In genomic region chr1:109493227-109493626, GRCh38 we compare ENCODE assay signal across 8 cellular contexts. TPM values are rescaled to one million over a fixed set of nuclear protein-coding genes. Genes with fewer than 3 reads are reported as not detected.
A peak's percentile ranks its signal among the peaks of the same experiment; 100 is the strongest.
DNase-seq lines count a peak whose midpoint lies in the region; ATAC-seq, FAIRE-seq and TF ChIP-seq lines count a peak whose summit lies in the region.

No MANE protein-coding gene starts in this region.

- H3K4me1 ChIP-seq in HUES6 (ENCODE audit: control insufficient read depth, insufficient read depth, low read length) (peaks cover 14% of the 10 kb centered on the region), K562 (replicated peaks in 1 of 2; ENCODE audit: control insufficient read depth in 2 of 2, insufficient read depth in 2 of 2, low read length in 2 of 2) (peaks cover 13 to 30% of the 10 kb centered on the region in 2 experiments; a peak in 4 of 5 replicates)

- peak overlapping the region; percentile 52 for H3K9ac ChIP-seq in HUES6 (ENCODE audit: low read length)
- H3K9ac ChIP-seq in K562 (ENCODE audit: insufficient read depth in 1 of 2, low read depth in 2 of 2, low read length in 2 of 2) = peak overlapping the region; percentile 58 to 94; a peak in 3 of 4 replicates

- H2AFZ ChIP-seq in K562 (ENCODE audit: low read depth, low read length) = peak overlapping the region; percentile 99

- peak overlapping the region; percentile 91 for H3K4me2 ChIP-seq in K562 (ENCODE audit: insufficient read depth, low read length)

- H3K27ac ChIP-seq in AG04450 (ENCODE audit: low read depth, low read length) = peak overlapping the region; percentile 11
- no peak overlapping the region for H3K27ac ChIP-seq in HUES6 (ENCODE audit: low read depth, low read length)
- no peak overlapping the region; the same call in 2 of the 3 replicates for H3K27ac ChIP-seq in K562 (ENCODE audit: extremely low read depth, low read depth, low read length)

- POLR2A ChIA-PET in AG04450 (lab: Yijun Ruan, JAX) (interaction anchor here (0.5 to 0.7 kb wide), 2 partner anchors 43 to 46 kb away, joined by 3 to 4 read pairs; no protein-coding TSS in a partner anchor), K562 (lab: Yijun Ruan, JAX) (interaction anchor here (0.7 to 2.9 kb wide), 8 partner anchors 9 to 393 kb away, joined by 3 to 24 read pairs (median 4); partner anchors contain the start of genes AMIGO1 and ATXN7L2)

- intact Hi-C loops in K562 (cut with micrococcal nuclease) = loop anchor here (5.0 kb wide), 1 partner anchor 216 kb away; no protein-coding TSS in a partner anchor

- CTCF ChIA-PET in AG04450 (lab: Charles Lee) (interaction anchor here (0.6 to 37.0 kb wide), 19 partner anchors 9 to 280 kb away, joined by 3 to 1351 read pairs (median 5); partner anchors contain the start of genes AMIGO1, ATXN7L2 and GPR61), K562 (lab: Yijun Ruan, JAX; ENCODE audit: low intra/inter-chr PET ratio) (interaction anchor here (0.5 to 6.9 kb wide), 4 partner anchors 34 to 289 kb away, joined by 3 to 131 read pairs (median 4); no protein-coding TSS in a partner anchor)

- no peaks in the 10 kb centered on the region; the same call in 1 of the 2 replicates for H4K20me1 ChIP-seq in K562 (replicated peaks; ENCODE audit: control insufficient read depth, insufficient read depth, low read length)

- H3K27me3 ChIP-seq in AG04450 (ENCODE audit: control insufficient read depth, insufficient read depth, low read length) (no peaks in the 10 kb centered on the region), HUES6 (ENCODE audit: control insufficient read depth, insufficient read depth, low read length) (no peaks in the 10 kb centered on the region), K562 (ENCODE audit: control insufficient read depth in 2 of 2, insufficient read depth in 2 of 2, low read length in 2 of 2) (no peaks in the 10 kb centered on the region)

- FAIRE-seq in K562 (lab: Jason Lieb, UNC) = no peak

- peak overlapping the region in 1 of 3 experiments; percentile 60 for H3K27ac Mint-ChIP-seq in nephron

- DNase-seq in AG04450 (ENCODE audit: low read depth, low spot score) (no peak), K562 (ENCODE audit: extremely low read depth in 1 of 4, low spot score in 3 of 4) (no peak), SIG-M5 (lab: John Stamatoyannopoulos, UW) (no peak), midbrain (lab: John Stamatoyannopoulos, UW) (no peak)
- DNase-seq in stimulated activated CD4-positive, alpha-beta T cell treated with anti-CD3 and anti-CD28 coated beads, Interleukin-15, amount 100 ng/mL, for 24 hours = no peak

- no peak for TF ChIP-seq POLR2A in K562 (conservative IDR thresholded peaks at IDR 0.05)

- peaks cover 5% of the 10 kb centered on the region; the same call in 1 of the 3 replicates for H3K79me2 ChIP-seq in K562 (ENCODE audit: control insufficient read depth, insufficient read depth, low read length)

- H3K4me3 ChIP-seq in AG04450 (ENCODE audit: low read depth, low read length) (no peak overlapping the region), HUES6 (ENCODE audit: low read depth, low read length) (peak overlapping the region; percentile 100; the same call in 1 of the 2 replicates), K562 (peak overlapping the region; percentile 91; the same call in 1 of the 2 replicates)

- no TSS peak for BruUV-seq in K562 (replicated peaks; lab: Mats Ljungman, UMichigan)

- H3K9me3 ChIP-seq in AG04450 (ENCODE audit: control insufficient read depth, insufficient read depth, low read length) = no peaks in the 10 kb centered on the region; the same call in 1 of the 2 replicates
- no peaks in the 10 kb centered on the region for H3K9me3 ChIP-seq in HUES6 (ENCODE audit: control insufficient read depth, insufficient read depth, low read depth, low read length)
- H3K9me3 ChIP-seq in K562 (replicated peaks; ENCODE audit: control insufficient read depth, insufficient read depth, low read depth, low read length) = no peaks in the 10 kb centered on the region

- no peak for TF ChIP-seq RAD21 in K562 (CRISPR knock-in tag; conservative IDR thresholded peaks at IDR 0.05 in 1 of 2, IDR thresholded peaks at IDR 0.05 in 1 of 2)

- H3K4me1 Mint-ChIP-seq in nephron = peaks cover 46% of the 10 kb centered on the region

- H3K27me3 Mint-ChIP-seq in nephron (ENCODE audit: low read depth) = no peaks in the 10 kb centered on the region

- ATAC-seq in K562 (no peak), GM18520 (IDR thresholded peaks at IDR 0.05; ENCODE audit: unreplicated experiment) (no peak)

- H3K9me1 ChIP-seq in K562 (ENCODE audit: control insufficient read depth, insufficient read depth, low read length) = no peaks in the 10 kb centered on the region

- H3K36me3 Mint-ChIP-seq in nephron (ENCODE audit: low read depth) = peaks cover 25% of the 10 kb centered on the region

- 48% methylated on average over 4 of the region's 4 CpGs for WGBS in K562 (ENCODE audit: insufficient coverage, low coverage, missing lambda C conversion rate)

- TF ChIP-seq CTCF in AG04450 (IDR thresholded peaks at IDR 0.05; ENCODE audit: low read depth, low read length) (no peak), K562 (IDR thresholded peaks at IDR 0.05 in 2 of 3, conservative IDR thresholded peaks at IDR 0.05 in 1 of 3; ENCODE audit: insufficient read depth in 2 of 3, low read depth in 1 of 3, low read length in 3 of 3) (no peak), nephron (IDR thresholded peaks at IDR 0.05; ENCODE audit: unreplicated experiment in 3 of 3) (no peak)

- H3K4me3 Mint-ChIP-seq in nephron = peak overlapping the region; percentile 92 to 94 (median 92)

- in situ Hi-C loops in K562 (cut with MboI) = no loop called here

- no peaks in the 10 kb centered on the region for H3K9me3 Mint-ChIP-seq in nephron

- H3K36me3 ChIP-seq in HUES6 (ENCODE audit: control insufficient read depth, insufficient read depth, low read length) = peaks cover 27% of the 10 kb centered on the region
- H3K36me3 ChIP-seq in K562 (ENCODE audit: control insufficient read depth, insufficient read depth, low read length) = peaks cover 50% of the 10 kb centered on the region; the same call in 2 of the 3 replicates

- TF ChIP-seq EP300 in K562 (IDR thresholded peaks at IDR 0.05; ENCODE audit: low read length) = no peak

RNA-seq across cellular contexts. Expression of gene CYB561D1, which starts 0.7 kb away (rescaled TPM):
- polyA plus RNA-seq in AG04450 (2011; rRNA removed) = 5.0 and 5.4 TPM in 2 replicates
- polyA minus RNA-seq in AG04450 (2011; rRNA and poly(A)+ RNA removed) = 6.5 and 7.6 TPM in 2 replicates
- total RNA-seq in K562 (2011; cell fraction: chromatin; rRNA removed; ENCODE audit: low replicate concordance) = 10.5 and 21.1 TPM in 2 replicates
- 13.8 and 15.2 TPM in 2 replicates for total RNA-seq in K562 (2011; cell fraction: nucleolus; rRNA removed)
- 15.0 and 15.6 TPM in 2 replicates for total RNA-seq in K562 (2011; cell fraction: nucleoplasm; rRNA removed)
- total RNA-seq in K562 (2014; rRNA removed) = 1.8 and 2.6 TPM in 2 replicates
- total RNA-seq in K562 (2014; rRNA removed; fragmentation: Illumina TruSeq; extraction: Trizol) = 2.6 and 3.2 TPM in 2 replicates
- 3.1 and 3.5 TPM in 2 replicates for total RNA-seq in K562 (2015; rRNA removed; fragmentation: Illumina TruSeq; extraction: Trizol)
- 5.9 and 7.2 TPM in 2 replicates for total RNA-seq in K562 (2021)
- 6.8 and 8.7 TPM in 2 replicates for polyA plus RNA-seq in K562 (2011; rRNA removed)
- 9.0 and 11.4 TPM in 2 replicates for polyA plus RNA-seq in K562 (2011; cell fraction: cytosol; rRNA removed)
- 13.7 and 16.3 TPM in 2 replicates for polyA plus RNA-seq in K562 (2011; cell fraction: nucleus; rRNA removed)
- 5.5 and 9.8 TPM in 2 replicates for polyA plus RNA-seq in K562 (2012)
- polyA plus RNA-seq in K562 (2014; fragmentation: Illumina TruSeq; extraction: Trizol) = 4.0 and 4.6 TPM in 2 replicates
- polyA plus RNA-seq in K562 (2014; fragmentation: Nextera tagmentation; extraction: Ambion mirVana) = under 1 TPM; 0.71 to 0.72 TPM
- polyA plus RNA-seq in K562 (2014; rRNA removed) = 4.9 and 5.5 TPM in 2 replicates
- 3.8 and 4.1 TPM in 2 replicates for polyA minus RNA-seq in K562 (2011; rRNA and poly(A)+ RNA removed)
- polyA minus RNA-seq in K562 (2011; cell fraction: cytosol; rRNA and poly(A)+ RNA removed) = 2.4 and 2.7 TPM in 2 replicates
- 5.5 and 8.4 TPM in 2 replicates for polyA minus RNA-seq in K562 (2011; cell fraction: nucleus; rRNA and poly(A)+ RNA removed)

RNA-seq across cellular contexts. Expression of gene ATXN7L2, which starts 9.5 kb away (rescaled TPM):
- polyA plus RNA-seq in AG04450 (2011; rRNA removed) (1.5 TPM in 2 replicates), K562 (2011; rRNA removed) (3.1 and 5.9 TPM in 2 replicates), K562 (2014; fragmentation: Illumina TruSeq; extraction: Trizol) (7.1 and 8.5 TPM in 2 replicates), K562 (2014; fragmentation: Nextera tagmentation; extraction: Ambion mirVana) (under 1 TPM; 0.21 to 0.56 TPM), K562 (2014; rRNA removed) (10.4 and 11.1 TPM in 2 replicates)
- 4.3 and 4.7 TPM in 2 replicates for polyA minus RNA-seq in AG04450 (2011; rRNA and poly(A)+ RNA removed)
- 13.4 and 39.5 TPM in 2 replicates for total RNA-seq in K562 (2011; cell fraction: chromatin; rRNA removed; ENCODE audit: low replicate concordance)
- 28.8 and 32.7 TPM in 2 replicates for total RNA-seq in K562 (2011; cell fraction: nucleolus; rRNA removed)
- 14.5 and 23.4 TPM in 2 replicates for total RNA-seq in K562 (2011; cell fraction: nucleoplasm; rRNA removed)
- total RNA-seq in K562 (2014; rRNA removed) (6.3 and 10.4 TPM in 2 replicates), K562 (2014; rRNA removed; fragmentation: Illumina TruSeq; extraction: Trizol) (1.9 and 2.3 TPM in 2 replicates), K562 (2015; rRNA removed; fragmentation: Illumina TruSeq; extraction: Trizol) (4.4 and 5.8 TPM in 2 replicates), K562 (2021) (9.4 and 10.0 TPM in 2 replicates)
- 4.0 and 11.5 TPM in 2 replicates for polyA plus RNA-seq in K562 (2011; cell fraction: cytosol; rRNA removed)
- polyA plus RNA-seq in K562 (2011; cell fraction: nucleus; rRNA removed) = 23.4 and 48.0 TPM in 2 replicates
- 5.9 and 6.8 TPM in 2 replicates for polyA plus RNA-seq in K562 (2012)
- polyA minus RNA-seq in K562 (2011; rRNA and poly(A)+ RNA removed) = 2.4 and 3.5 TPM in 2 replicates
- 2.6 and 4.1 TPM in 2 replicates for polyA minus RNA-seq in K562 (2011; cell fraction: cytosol; rRNA and poly(A)+ RNA removed)
- 13.1 and 13.6 TPM in 2 replicates for polyA minus RNA-seq in K562 (2011; cell fraction: nucleus; rRNA and poly(A)+ RNA removed)

RNA-seq across cellular contexts. Expression of gene AMIGO1, which starts 16.3 kb away (rescaled TPM):
- 1.5 and 2.3 TPM in 2 replicates for polyA plus RNA-seq in AG04450 (2011; rRNA removed)
- 1.7 and 1.8 TPM in 2 replicates for polyA minus RNA-seq in AG04450 (2011; rRNA and poly(A)+ RNA removed)
- 0.69 and 0.83 TPM in 2 replicates for total RNA-seq in K562 (2011; cell fraction: chromatin; rRNA removed; ENCODE audit: low replicate concordance)
- total RNA-seq in K562 (2011; cell fraction: nucleolus; rRNA removed) = 0.39 and 0.83 TPM in 2 replicates
- 1.0 and 1.2 TPM in 2 replicates for total RNA-seq in K562 (2011; cell fraction: nucleoplasm; rRNA removed)
- 0.78 and 1.00 TPM in 2 replicates for total RNA-seq in K562 (2014; rRNA removed)
- total RNA-seq in K562 (2014; rRNA removed; fragmentation: Illumina TruSeq; extraction: Trizol) = 0.67 and 0.69 TPM in 2 replicates
- total RNA-seq in K562 (2015; rRNA removed; fragmentation: Illumina TruSeq; extraction: Trizol) = 0.53 and 0.54 TPM in 2 replicates
- 0.72 and 1.0 TPM in 2 replicates for total RNA-seq in K562 (2021)
- 0.33 and 0.46 TPM in 2 replicates for polyA plus RNA-seq in K562 (2011; rRNA removed)
- polyA plus RNA-seq in K562 (2011; cell fraction: cytosol; rRNA removed) = 0.50 and 0.70 TPM in 2 replicates
- polyA plus RNA-seq in K562 (2011; cell fraction: nucleus; rRNA removed) = 0.46 and 0.54 TPM in 2 replicates
- 0.68 and 0.84 TPM in 2 replicates for polyA plus RNA-seq in K562 (2012)
- polyA plus RNA-seq in K562 (2014; fragmentation: Illumina TruSeq; extraction: Trizol) = 0.76 and 0.83 TPM in 2 replicates
- polyA plus RNA-seq in K562 (2014; fragmentation: Nextera tagmentation; extraction: Ambion mirVana) = under 1 TPM; 0.24 to 0.31 TPM
- polyA plus RNA-seq in K562 (2014; rRNA removed) = 0.45 and 0.71 TPM in 2 replicates
- 0.39 and 0.56 TPM in 2 replicates for polyA minus RNA-seq in K562 (2011; rRNA and poly(A)+ RNA removed)
- 0.36 and 0.48 TPM in 2 replicates for polyA minus RNA-seq in K562 (2011; cell fraction: cytosol; rRNA and poly(A)+ RNA removed)
- polyA minus RNA-seq in K562 (2011; cell fraction: nucleus; rRNA and poly(A)+ RNA removed) = 0.27 and 0.67 TPM in 2 replicates

RNA-seq across cellular contexts. Expression of gene SYPL2, which starts 26.9 kb away (rescaled TPM):
- 0.26 and 0.40 TPM in 2 replicates for polyA plus RNA-seq in AG04450 (2011; rRNA removed)
- polyA minus RNA-seq in AG04450 (2011; rRNA and poly(A)+ RNA removed) = 0.09 and 0.23 TPM in 2 replicates
- 0.19 and 0.21 TPM in 2 replicates for total RNA-seq in K562 (2011; cell fraction: chromatin; rRNA removed; ENCODE audit: low replicate concordance)
- 0.17 TPM in 1 of 2 replicates, not detected in the other for total RNA-seq in K562 (2011; cell fraction: nucleolus; rRNA removed)
- total RNA-seq in K562 (2011; cell fraction: nucleoplasm; rRNA removed) = 0.15 and 0.46 TPM in 2 replicates
- 0.04 and 0.05 TPM in 2 replicates for total RNA-seq in K562 (2014; rRNA removed)
- 0.03 TPM in 1 of 2 replicates, not detected in the other for total RNA-seq in K562 (2014; rRNA removed; fragmentation: Illumina TruSeq; extraction: Trizol)
- total RNA-seq in K562 (2015; rRNA removed; fragmentation: Illumina TruSeq; extraction: Trizol) = 0.07 and 0.08 TPM in 2 replicates
- total RNA-seq in K562 (2021) = 0.20 and 0.22 TPM in 2 replicates
- polyA plus RNA-seq in K562 (2011; rRNA removed) = 0.03 TPM in 2 replicates
- 0.06 and 0.07 TPM in 2 replicates for polyA plus RNA-seq in K562 (2011; cell fraction: cytosol; rRNA removed)
- 0.08 and 0.24 TPM in 2 replicates for polyA plus RNA-seq in K562 (2011; cell fraction: nucleus; rRNA removed)
- 0.04 and 0.13 TPM in 2 replicates for polyA plus RNA-seq in K562 (2012)
- 0.12 and 0.35 TPM in 2 replicates for polyA plus RNA-seq in K562 (2014; fragmentation: Illumina TruSeq; extraction: Trizol)
- polyA plus RNA-seq in K562 (2014; fragmentation: Nextera tagmentation; extraction: Ambion mirVana) = under 1 TPM in 1 of 2 experiments, not detected in 1; 0.03 TPM
- polyA plus RNA-seq in K562 (2014; rRNA removed) = 0.20 and 0.31 TPM in 2 replicates
- polyA minus RNA-seq in K562 (2011; rRNA and poly(A)+ RNA removed) = 0.03 and 0.11 TPM in 2 replicates
- polyA minus RNA-seq in K562 (2011; cell fraction: cytosol; rRNA and poly(A)+ RNA removed) = not detected in 2 replicates
- polyA minus RNA-seq in K562 (2011; cell fraction: nucleus; rRNA and poly(A)+ RNA removed) = not detected in 2 replicates

RNA-seq across cellular contexts. Expression of gene GPR61, which starts 46.4 kb away (rescaled TPM):
- polyA plus RNA-seq in AG04450 (2011; rRNA removed) (not detected in 2 replicates), K562 (2011; rRNA removed) (0.15 TPM in 1 of 2 replicates, not detected in the other), K562 (2014; fragmentation: Illumina TruSeq; extraction: Trizol) (not detected in 2 replicates), K562 (2014; fragmentation: Nextera tagmentation; extraction: Ambion mirVana) (1 to 10 TPM in 1 of 2 experiments, under 1 TPM in 1; 0.65 to 1.1 TPM), K562 (2014; rRNA removed) (0.25 TPM in 1 of 2 replicates, not detected in the other)
- not detected in 2 replicates for polyA minus RNA-seq in AG04450 (2011; rRNA and poly(A)+ RNA removed)
- not detected in 2 replicates for total RNA-seq in K562 (2011; cell fraction: chromatin; rRNA removed; ENCODE audit: low replicate concordance)
- under 0.01 TPM in 1 of 2 replicates, not detected in the other for total RNA-seq in K562 (2011; cell fraction: nucleolus; rRNA removed)
- 0.29 TPM in 1 of 2 replicates, not detected in the other for total RNA-seq in K562 (2011; cell fraction: nucleoplasm; rRNA removed)
- total RNA-seq in K562 (2014; rRNA removed) (not detected in 2 replicates), K562 (2014; rRNA removed; fragmentation: Illumina TruSeq; extraction: Trizol) (0.04 TPM in 1 of 2 replicates, not detected in the other), K562 (2015; rRNA removed; fragmentation: Illumina TruSeq; extraction: Trizol) (0.15 TPM in 1 of 2 replicates, not detected in the other), K562 (2021) (not detected in 2 replicates)
- 0.01 TPM in 1 of 2 replicates, not detected in the other for polyA plus RNA-seq in K562 (2011; cell fraction: cytosol; rRNA removed)
- not detected in 2 replicates for polyA plus RNA-seq in K562 (2011; cell fraction: nucleus; rRNA removed)
- 0.90 and 1.3 TPM in 2 replicates for polyA plus RNA-seq in K562 (2012)
- polyA minus RNA-seq in K562 (2011; rRNA and poly(A)+ RNA removed) = 0.28 and 0.54 TPM in 2 replicates
- not detected in 2 replicates for polyA minus RNA-seq in K562 (2011; cell fraction: cytosol; rRNA and poly(A)+ RNA removed)
- polyA minus RNA-seq in K562 (2011; cell fraction: nucleus; rRNA and poly(A)+ RNA removed) = 0.89 TPM in 1 of 2 replicates, not detected in the other
